12 cellular contexts compared by ENCODE assay signal in genomic region chr7:46486264-46487206, GRCh38.
DNase-seq lines count a peak whose midpoint lies in the region; ATAC-seq and TF ChIP-seq lines count a peak whose summit lies in the region.
"Had no signal": no experiment of that assay in that cellular context is flagged by ENCODE, and none has a peak within 500 bp of the region (broad histone marks: within the 10 kb centered on the region; RNA-seq: fewer than 3 reads in every experiment).

No MANE protein-coding gene starts in this region.

- H3K9ac ChIP-seq in colonic mucosa (ENCODE audit: low read depth in 2 of 2, low read length in 2 of 2) (no peak overlapping the region), H9 (ENCODE audit: extremely low read depth, insufficient read length, low read length) (no peak overlapping the region)

- H3T11ph ChIP-seq in H9 (ENCODE audit: low read length), result no peak overlapping the region

- H3K9me3 ChIP-seq in colonic mucosa (no peaks in the 10 kb centered on the region), H9 (ENCODE audit: control insufficient read depth, low read depth, low read length) (no peaks in the 10 kb centered on the region)

- H3K79me1 ChIP-seq in H9 (ENCODE audit: insufficient read depth, low read depth, low read length, poor library complexity, severe bottlenecking), result no peaks in the 10 kb centered on the region

- no peak for TF ChIP-seq CTCF in colonic mucosa (IDR thresholded peaks at IDR 0.05)
- TF ChIP-seq CTCF in H9 (conservative IDR thresholded peaks at IDR 0.05), result no peak

- DNase-seq in Right ventricle myocardium inferior (ENCODE audit: missing footprints), result no peak
- no peak for DNase-seq in cardiac septum (ENCODE audit: low spot score)
- DNase-seq in colonic mucosa, result peak; percentile 40
- peak; percentile 88 for DNase-seq in kidney tubule cell (ENCODE audit: low spot score)
- DNase-seq in central memory CD4-positive, alpha-beta T cell, result no peak
- no peak for DNase-seq in H9
- no peak for DNase-seq in stimulated activated naive CD8-positive, alpha-beta T cell treated with anti-CD3 and anti-CD28 coated beads, Interleukin-15, Interleukin-2, amounts not matched to agents 100 U/mL and 50 U/mL, for 24 hours
- DNase-seq: 8988T; activated naive CD8-positive, alpha-beta T cell treated with anti-CD3 and anti-CD28 coated beads, Interleukin-2, amount 10 ng/mL, durations not matched to agents 7 days and 5 days; NCI-H1048; occipital lobe had no signal

- no peak overlapping the region for H2BK120ac ChIP-seq in H9 (ENCODE audit: low read depth, low read length, poor library complexity, severe bottlenecking)

- no peak overlapping the region for H4K5ac ChIP-seq in H9 (ENCODE audit: insufficient read length, low read depth, low read length)

- no peak overlapping the region for H3K4me2 ChIP-seq in H9 (ENCODE audit: insufficient read depth, insufficient read length, low read length)

- H3K9me3 Mint-ChIP-seq in H9, result peaks cover 3 to 8% of the 10 kb centered on the region in 2 experiments; a peak in 3 of 5 replicates

- H3K14ac ChIP-seq in H9 (ENCODE audit: insufficient read depth, low read length), result no peak overlapping the region

- H2BK20ac ChIP-seq in H9 (ENCODE audit: low read depth, low read length, poor library complexity, severe bottlenecking), result no peak overlapping the region

- H4K8ac ChIP-seq in H9 (replicated peaks; ENCODE audit: insufficient read length, low read depth, low read length), result no peak overlapping the region

- intact Hi-C loops in Right ventricle myocardium inferior (cut with DNase I) (no loop called here), cardiac septum (cut with DNase I) (no loop called here), colonic mucosa (cut with DNase I) (no loop called here)

- H4K20me1 ChIP-seq in H9 (ENCODE audit: control insufficient read depth, insufficient read depth, insufficient read length), result no peaks in the 10 kb centered on the region

- H3K56ac ChIP-seq in H9 (ENCODE audit: insufficient read length, low read depth, low read length), result no peak overlapping the region

- no peak overlapping the region for H2BK15ac ChIP-seq in H9 (ENCODE audit: low read depth, low read length)

- H2BK12ac ChIP-seq in H9 (ENCODE audit: insufficient read length, low read depth, low read length), result no peak overlapping the region

- no peak overlapping the region for H2AFZ ChIP-seq in H9 (ENCODE audit: low read length)

- H3K4me3 Mint-ChIP-seq in H9, result no peak overlapping the region
- H3K4me3 Mint-ChIP-seq: activated naive CD8-positive, alpha-beta T cell treated with anti-CD3 and anti-CD28 coated beads, Interleukin-2, amount 10 ng/mL, durations not matched to agents 7 days and 5 days had no signal

- no peaks in the 10 kb centered on the region for H3K23me2 ChIP-seq in H9 (ENCODE audit: insufficient read length, low read depth, low read length, poor library complexity, severe bottlenecking)

- H3K18ac ChIP-seq in H9 (ENCODE audit: insufficient read length, low read depth, low read length), result no peak overlapping the region

- peaks cover 0 to 2% (median 0%) of the 10 kb centered on the region in 3 experiments; a peak in 1 of 7 replicates for H3K36me3 Mint-ChIP-seq in H9 (ENCODE audit: insufficient read depth in 1 of 3, low read depth in 3 of 3)
- H3K36me3 Mint-ChIP-seq: activated naive CD8-positive, alpha-beta T cell treated with anti-CD3 and anti-CD28 coated beads, Interleukin-2, amount 10 ng/mL, durations not matched to agents 7 days and 5 days had no signal

- no peak overlapping the region for H3K23ac ChIP-seq in H9 (ENCODE audit: insufficient read length, low read depth, low read length)

- H3K4me3 ChIP-seq in colonic mucosa, result no peak overlapping the region

- no peak overlapping the region for H3K27ac Mint-ChIP-seq in H9
- H3K27ac Mint-ChIP-seq: activated naive CD8-positive, alpha-beta T cell treated with anti-CD3 and anti-CD28 coated beads, Interleukin-2, amount 10 ng/mL, durations not matched to agents 7 days and 5 days had no signal

- no peak overlapping the region for H2AK5ac ChIP-seq in H9 (ENCODE audit: insufficient read length, low read length)

- no peaks in the 10 kb centered on the region for H3K4me1 ChIP-seq in colonic mucosa
- H3K4me1 ChIP-seq in H9 (ENCODE audit: insufficient read depth, low read length), result no peaks in the 10 kb centered on the region

- ATAC-seq in Right ventricle myocardium inferior, result peak; percentile 89
- ATAC-seq in stimulated activated naive CD8-positive, alpha-beta T cell treated with anti-CD3 and anti-CD28 coated beads, Interleukin-15, Interleukin-2, amounts not matched to agents 100 U/mL and 50 U/mL, for 24 hours, result no peak
- no peak for ATAC-seq in HG03460 (IDR thresholded peaks at IDR 0.05; ENCODE audit: unreplicated experiment)

- no peaks in the 10 kb centered on the region for H3K36me3 ChIP-seq in colonic mucosa

- no peaks in the 10 kb centered on the region; the same call in 1 of the 2 replicates for H3K27me3 Mint-ChIP-seq in H9 (ENCODE audit: low read depth)
- H3K27me3 Mint-ChIP-seq: activated naive CD8-positive, alpha-beta T cell treated with anti-CD3 and anti-CD28 coated beads, Interleukin-2, amount 10 ng/mL, durations not matched to agents 7 days and 5 days had no signal

- H3K27ac ChIP-seq in colonic mucosa (no peak overlapping the region), H9 (ENCODE audit: insufficient read length, low read depth, low read length) (no peak overlapping the region)

- WGBS in H9 (ENCODE audit: extremely low coverage, insufficient read length, low lambda C conversion rate), result no CpG with 5 or more reads among the region's 5 CpGs

- no peak overlapping the region for H4K91ac ChIP-seq in H9 (ENCODE audit: insufficient read length, low read depth, low read length)

- H3K27me3 ChIP-seq in colonic mucosa (no peaks in the 10 kb centered on the region), H9 (ENCODE audit: insufficient read depth, low read length) (no peaks in the 10 kb centered on the region)

- no peak overlapping the region for H3K4ac ChIP-seq in H9 (ENCODE audit: low read depth, low read length)

- H3K79me2 ChIP-seq in H9 (ENCODE audit: insufficient read depth, low read length), result no peaks in the 10 kb centered on the region

- no peaks in the 10 kb centered on the region for H3K4me1 Mint-ChIP-seq in H9
- H3K4me1 Mint-ChIP-seq: activated naive CD8-positive, alpha-beta T cell treated with anti-CD3 and anti-CD28 coated beads, Interleukin-2, amount 10 ng/mL, durations not matched to agents 7 days and 5 days had no signal

- H2BK5ac ChIP-seq in H9 (ENCODE audit: insufficient read length, low read length), result no peak overlapping the region

Comparison
In these comparisons a context has a peak if more than half of its experiments do, and no peak if none do; other contexts are left out.
1. DNase-seq: peak in colonic mucosa (single experiment) and kidney tubule cell (single experiment); none in Right ventricle myocardium inferior (single experiment), cardiac septum (single experiment), central memory CD4-positive, alpha-beta T cell (single experiment), H9 (single experiment) and stimulated activated naive CD8-positive, alpha-beta T cell treated with anti-CD3 and anti-CD28 coated beads, Interleukin-15, Interleukin-2, amounts not matched to agents 100 U/mL and 50 U/mL, for 24 hours (single experiment).